Comparison of ENCODE assay signal across 1 cellular context in genomic region chr7:2880051-2880450, GRCh38.
TF ChIP-seq lines count a peak whose summit lies in the region.

No MANE protein-coding gene starts in this region.

TF ChIP-seq in WTC11, 78 proteins besides CTCF, POLR2A, EP300 and RAD21 (continued from another document):
- TF ChIP-seq PRDM15 (CRISPR knock-in tag; IDR thresholded peaks at IDR 0.05) (no peak), TEAD1 (CRISPR knock-in tag; IDR thresholded peaks at IDR 0.05) (no peak), TP53 (CRISPR knock-in tag; IDR thresholded peaks at IDR 0.05) (no peak), ZNF232 (CRISPR knock-in tag; IDR thresholded peaks at IDR 0.05) (no peak), PRRX2 (CRISPR knock-in tag; IDR thresholded peaks at IDR 0.05) (no peak), GABPB1 (CRISPR knock-in tag; IDR thresholded peaks at IDR 0.05) (no peak)
TF ChIP-seq in WTC11: peak in this region for 0.
